Comparison of ENCODE assay signal across 29 cellular contexts in the genomic region with DNA sequence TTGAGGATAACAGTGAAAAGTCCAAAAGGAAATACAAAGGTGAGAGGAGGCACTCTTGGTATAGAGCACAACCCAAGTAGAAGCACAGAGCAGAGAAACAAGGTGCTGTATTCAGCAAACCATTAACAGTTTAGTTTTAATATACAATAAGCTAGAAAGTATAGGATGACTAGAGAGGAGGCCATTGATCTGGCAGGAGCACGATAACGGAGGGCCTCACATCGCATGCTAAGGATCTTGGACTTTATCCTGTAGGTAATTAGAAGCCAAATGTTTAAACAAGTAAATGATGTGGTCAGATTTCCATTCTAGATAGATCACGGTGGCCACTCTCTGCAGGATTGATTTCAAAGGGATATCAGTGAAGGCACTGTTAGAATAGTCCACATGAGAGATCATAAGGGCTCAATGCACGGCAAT.
"Had no signal": no experiment of that assay in that cellular context is flagged by ENCODE, and none has a peak within 500 bp of the region (broad histone marks: within the 10 kb centered on the region; RNA-seq: fewer than 3 reads in every experiment).

No MANE protein-coding gene starts in this region.

- H3K9me3 ChIP-seq: ascending aorta, body of pancreas, SJSA1 had no signal

- H3K27me3 ChIP-seq: ascending aorta, body of pancreas, SJSA1 had no signal

- H3K4me1 ChIP-seq: ascending aorta, body of pancreas, SJSA1 had no signal

- FAIRE-seq: bronchial epithelial cell, RCC 7860 had no signal

- H3K27ac ChIP-seq: ascending aorta, body of pancreas, SJSA1 had no signal

- DNase-seq: activated CD4-positive, alpha-beta T cell treated with anti-CD3 and anti-CD28 coated beads for 48 hours; activated CD4-positive, alpha-beta T cell treated with anti-CD3 and anti-CD28 coated beads, Interleukin-2, amount 50 U/mL, for 4 hours; activated CD4-positive, CD25-positive, alpha-beta regulatory T cell treated with anti-CD3 and anti-CD28 coated beads, Interleukin-2, amount 50 U/mL, for 72 hours; activated CD8-positive, alpha-beta memory T cell treated with anti-CD3 and anti-CD28 coated beads, Interleukin-2, amount 50 U/mL, for 48 hours; activated CD8-positive, alpha-beta T cell treated with anti-CD3 and anti-CD28 coated beads, Interleukin-2, amount 10 ng/mL, durations not matched to agents 7 days and 5 days; activated effector memory CD4-positive, alpha-beta T cell treated with anti-CD3 and anti-CD28 coated beads, Interleukin-2, amount 50 U/mL, for 16 hours; activated naive CD4-positive, alpha-beta T cell treated with Interleukin-2 at 50 U/mL for 16 hours; activated naive CD8-positive, alpha-beta T cell treated with anti-CD3 and anti-CD28 coated beads, Interleukin-2, amount 50 U/mL, for 24 hours; activated T-cell treated with anti-CD3 and anti-CD28 coated beads, Interleukin-2, amount 50 U/mL, for 24 hours; amniotic stem cell; body of pancreas; KG1; NCI-H1048; NCI-H1694; NCI-H2029; NCI-H2107; NCI-H2171 treated with DMSO at 0.1 percent for 48 hours; NCI-H226; NCI-H82; PC-3; SHP77; SW 1271 had no signal

- ATAC-seq: activated CD8-positive, alpha-beta T cell treated with anti-CD3 and anti-CD28 coated beads, Interleukin-2, amount 10 ng/mL, durations not matched to agents 7 days and 5 days; activated naive CD4-positive, alpha-beta T cell treated with anti-CD3 and anti-CD28 coated beads, Interleukin-2, amount 50 U/mL, for 72 hours; activated naive CD8-positive, alpha-beta T cell treated with anti-CD3 and anti-CD28 coated beads, Interleukin-2, amount 50 U/mL, for 24 hours; body of pancreas; PC-3; SK-N-SH treated with all-trans-retinoic acid at 6 μM for 48 hours; WTC11 had no signal

- H3K36me3 ChIP-seq: ascending aorta, SJSA1 had no signal

- H3K4me3 ChIP-seq: ascending aorta, body of pancreas, SJSA1 had no signal
